In the genomic region with DNA sequence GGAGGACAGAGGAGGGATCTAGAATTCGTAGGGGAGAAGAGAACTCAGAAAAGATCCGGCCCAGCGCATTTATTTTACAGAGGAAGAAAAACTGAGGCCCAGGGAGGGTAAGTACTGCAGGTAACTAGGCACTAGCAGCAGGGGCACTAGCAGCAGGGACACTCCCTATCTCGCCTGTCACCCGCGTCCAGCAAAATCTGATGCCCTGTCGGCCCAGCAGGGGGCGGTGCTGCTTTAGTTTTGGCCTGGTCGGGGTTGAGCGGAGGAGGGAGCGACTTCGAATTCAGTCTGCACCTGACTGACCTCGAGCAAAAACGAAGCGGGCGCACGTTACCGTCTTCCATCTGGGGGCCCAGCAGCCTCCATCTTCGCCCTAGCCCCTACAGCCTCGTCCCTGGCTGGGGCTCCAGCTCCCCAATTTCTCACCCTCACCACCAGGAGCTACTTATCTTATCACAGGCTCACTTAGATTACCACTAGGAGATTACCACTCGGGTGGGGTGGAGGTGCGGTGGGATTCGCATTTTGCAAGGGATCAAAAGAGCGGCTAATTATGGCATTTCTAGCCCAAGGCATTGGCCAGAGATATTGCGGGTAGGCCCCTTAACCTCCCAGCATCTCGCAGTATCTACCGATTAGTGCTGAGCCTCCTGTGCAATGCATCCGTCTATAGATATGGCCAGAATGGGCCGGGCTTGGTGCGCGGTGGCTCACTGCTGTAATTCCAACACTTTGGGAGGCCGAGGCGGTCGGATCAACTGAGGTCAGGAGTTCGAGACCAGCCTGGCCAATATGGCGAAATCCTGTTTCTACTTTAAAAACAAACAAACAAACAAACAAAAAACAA, we compare ENCODE assay signal across 8 cellular contexts. TPM values are rescaled to one million over a fixed set of nuclear protein-coding genes. Genes with fewer than 3 reads are reported as not detected.
DNase-seq lines count a peak whose midpoint lies in the region; ATAC-seq and TF ChIP-seq lines count a peak whose summit lies in the region.

No MANE protein-coding gene starts in this region.

- TF ChIP-seq EP300 in upper lobe of left lung (IDR thresholded peaks at IDR 0.05), result no peak

- intact Hi-C loops in left ventricle myocardium inferior (cut with micrococcal nuclease) (no loop called here), posterior vena cava (cut with DNase I) (no loop called here)

- H3K4me3 ChIP-seq in left ventricle myocardium inferior (peak overlapping the region; percentile 69), upper lobe of left lung (peak overlapping the region in 3 of 4 donors; percentile 30 to 48 (median 48))

- ATAC-seq in HG02840 (IDR thresholded peaks at IDR 0.05; ENCODE audit: low FRiP score, unreplicated experiment) (peak; percentile 69), upper lobe of left lung (ENCODE audit: low FRiP score in 2 of 2) (peak; percentile 95 to 97)

- H3K4me1 ChIP-seq in left ventricle myocardium inferior (peaks cover 29% of the 10 kb centered on the region), upper lobe of left lung (peaks cover 22 to 29% (median 24%) of the 10 kb centered on the region in 4 donors)

- H3K9me3 ChIP-seq in left ventricle myocardium inferior (replicated peaks) (no peaks in the 10 kb centered on the region), upper lobe of left lung (no peaks in the 10 kb centered on the region)

- H3K27ac ChIP-seq in left ventricle myocardium inferior (replicated peaks) (no peak overlapping the region), upper lobe of left lung (peak overlapping the region in 1 of 4 donors; percentile 52)

- 16 to 22% methylated on average over 23 to 36 of the region's 36 CpGs for WGBS in upper lobe of left lung, 2 donors

- peak; percentile 93 for TF ChIP-seq CTCF in GM12873 (IDR thresholded peaks at IDR 0.05; ENCODE audit: insufficient read depth, low read depth, low read length, missing control alignments)
- peak; percentile 91 for TF ChIP-seq CTCF in left ventricle myocardium inferior (IDR thresholded peaks at IDR 0.05; ENCODE audit: borderline replicate concordance)
- peak; percentile 80 to 95 (median 91) for TF ChIP-seq CTCF in upper lobe of left lung (IDR thresholded peaks at IDR 0.05)

- no peak for TF ChIP-seq POLR2A in upper lobe of left lung (IDR thresholded peaks at IDR 0.05)

- H3K27me3 ChIP-seq in left ventricle myocardium inferior (ENCODE audit: low read depth), result peaks cover 59% of the 10 kb centered on the region
- peaks cover 0 to 23% (median 13%) of the 10 kb centered on the region in 4 donors for H3K27me3 ChIP-seq in upper lobe of left lung

- H3K36me3 ChIP-seq in left ventricle myocardium inferior, result no peaks in the 10 kb centered on the region
- H3K36me3 ChIP-seq in upper lobe of left lung, result no peaks in the 10 kb centered on the region

- DNase-seq in NCI-H1436 (lab: John Stamatoyannopoulos, UW) (peak; percentile 73), T follicular helper cell (ENCODE audit: low read depth) (peak; percentile 77), amniotic epithelial cell (ENCODE audit: low read depth) (peak; percentile 51), left ventricle myocardium inferior (peak; percentile 83), posterior vena cava (ENCODE audit: low spot score) (peak; percentile 96), upper lobe of left lung (peak; percentile 89 to 93)

RNA-seq across cellular contexts. Expression of a gene that starts 17.8 kb away (rescaled TPM):
- total RNA-seq in left ventricle myocardium inferior (0.63 TPM), posterior vena cava (1 to 10 TPM; 1.3 to 1.9 TPM), upper lobe of left lung (1 to 10 TPM; 4.1 to 5.6 (median 4.7) TPM)

RNA-seq across cellular contexts. Expression of a gene that starts 53.1 kb away (rescaled TPM):
- total RNA-seq in left ventricle myocardium inferior (0.22 TPM), posterior vena cava (under 1 TPM; 0.37 to 1.00 TPM), upper lobe of left lung (10 to 100 TPM in 1 of 6 donors, 1 to 10 TPM in 5; 1.4 to 13.3 (median 5.2) TPM)
